Comparison of ENCODE assay signal across 15 cellular contexts in the genomic region with DNA sequence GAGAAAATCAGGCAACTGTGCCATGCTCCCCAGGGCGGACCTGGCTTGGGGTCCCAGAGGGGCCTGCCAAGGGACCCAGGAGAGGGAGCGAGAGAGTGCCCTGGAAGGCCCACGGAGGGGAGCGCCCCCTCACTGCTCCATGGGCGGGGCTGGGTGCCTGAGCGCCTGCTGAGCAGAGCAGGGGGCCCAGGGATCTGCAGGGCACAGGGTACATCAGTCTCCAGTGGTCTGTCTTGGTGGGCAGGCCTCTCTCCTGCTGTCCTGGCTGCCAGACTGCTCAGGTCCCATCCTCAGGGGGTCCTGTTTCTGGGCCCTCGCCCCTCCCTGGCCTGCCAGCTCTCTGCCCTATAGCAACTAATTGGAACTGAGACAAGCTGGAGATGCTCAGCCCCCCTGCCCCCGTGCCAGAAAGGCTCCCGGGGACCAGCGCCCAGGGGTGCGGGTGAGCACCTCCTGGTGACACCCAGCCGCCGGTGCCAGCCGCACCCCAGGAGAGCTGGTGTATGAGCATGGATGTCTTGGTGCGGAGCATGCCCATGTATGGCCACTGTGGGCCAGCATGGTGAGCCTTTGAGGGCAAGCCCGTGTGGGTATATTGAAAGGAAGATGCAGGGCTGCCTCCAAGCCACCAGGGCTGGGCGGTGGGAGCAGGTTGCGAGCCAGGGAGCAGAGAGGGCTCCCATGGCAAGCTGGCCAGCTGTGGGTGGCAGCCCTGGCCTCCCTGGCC. TPM values are rescaled to one million over a fixed set of nuclear protein-coding genes. Genes with fewer than 3 reads are reported as not detected.
DNase-seq lines count a peak whose midpoint lies in the region; ATAC-seq and TF ChIP-seq lines count a peak whose summit lies in the region.
"Had no signal": no experiment of that assay in that cellular context is flagged by ENCODE, and none has a peak within 500 bp of the region (broad histone marks: within the 10 kb centered on the region; RNA-seq: fewer than 3 reads in every experiment).

No MANE protein-coding gene starts in this region.

- no peak for ATAC-seq in left colon
- ATAC-seq: mucosa of descending colon had no signal

- DNase-seq in DMS 273 (lab: John Stamatoyannopoulos, UW; ENCODE audit: unreplicated experiment), result peak; percentile 42
- no peak for DNase-seq in DMS 273 treated with DMSO at 0.1 percent for 48 hours (lab: John Stamatoyannopoulos, UW)
- no peak for DNase-seq in fibroblast of villous mesenchyme (ENCODE audit: low read depth)
- DNase-seq in suprapubic skin (ENCODE audit: low spot score in 2 of 2), result no peak
- DNase-seq in NCI-H524 treated with DMSO at 0.1 percent for 48 hours (lab: John Stamatoyannopoulos, UW), result no peak
- no peak for DNase-seq in central memory CD4-positive, alpha-beta T cell
- no peak for DNase-seq in left colon
- DNase-seq: activated CD4-positive, alpha-beta T cell treated with anti-CD3 and anti-CD28 coated beads for 4 hours; activated naive CD8-positive, alpha-beta T cell treated with anti-CD3 and anti-CD28 coated beads for 36 hours; activated T-cell treated with anti-CD3 and anti-CD28 coated beads, Interleukin-2, amount 50 U/mL, for 24 hours; mucosa of descending colon; NCI-H2081 treated with DMSO at 0.1 percent for 48 hours had no signal

- TF ChIP-seq CTCF in WI38 (IDR thresholded peaks at IDR 0.05; ENCODE audit: low read depth, low read length) (no peak), fibroblast of villous mesenchyme (IDR thresholded peaks at IDR 0.05; ENCODE audit: insufficient read depth, low read depth, low read length) (no peak), suprapubic skin (IDR thresholded peaks at IDR 0.05) (no peak)

- no peaks in the 10 kb centered on the region for H3K36me3 ChIP-seq in suprapubic skin
- H3K36me3 ChIP-seq: tibial nerve had no signal

- WGBS in suprapubic skin, result 50% methylated on average over 11 of the region's 18 CpGs

- TF ChIP-seq POLR2A in suprapubic skin (IDR thresholded peaks at IDR 0.05), result no peak

- no peak overlapping the region for H3K27ac ChIP-seq in suprapubic skin
- H3K27ac ChIP-seq: 22Rv1 had no signal

- intact Hi-C loops in left colon (cut with DNase I, micrococcal nuclease), result no loop called here

- H3K4me3 ChIP-seq in WI38 (ENCODE audit: low read depth, low read length) (peak overlapping the region; percentile 51), fibroblast of villous mesenchyme (ENCODE audit: low read depth, low read length) (peak overlapping the region; percentile 56), suprapubic skin (peak overlapping the region; percentile 36)
- H3K4me3 ChIP-seq: mucosa of descending colon had no signal

- H3K9me3 ChIP-seq in suprapubic skin, result no peaks in the 10 kb centered on the region
- H3K9me3 ChIP-seq: mucosa of descending colon, tibial nerve had no signal

- H3K4me1 ChIP-seq in suprapubic skin, result peaks cover 42% of the 10 kb centered on the region

- no peaks in the 10 kb centered on the region for H3K27me3 ChIP-seq in suprapubic skin
- H3K27me3 ChIP-seq: tibial nerve had no signal

- TF ChIP-seq EP300 in suprapubic skin (IDR thresholded peaks at IDR 0.05), result no peak

RNA-seq across cellular contexts. Expression of a gene that starts 1.3 kb away (rescaled TPM):
- total RNA-seq in fibroblast of villous mesenchyme, result 14.7 and 62.5 TPM in 2 replicates
- total RNA-seq in suprapubic skin, result 100 to 1,000 TPM in 1 of 4 donors, 10 to 100 TPM in 3; 24.9 to 108 (median 67.3) TPM
- total RNA-seq in left colon, result 1 to 10 TPM; 7.8 to 9.9 TPM
- total RNA-seq: activated naive CD8-positive, alpha-beta T cell treated with anti-CD3 and anti-CD28 coated beads for 36 hours had no signal

RNA-seq across cellular contexts. Expression of a gene that starts 21.4 kb away (rescaled TPM):
- total RNA-seq in fibroblast of villous mesenchyme, result not detected in 2 replicates
- not detected for total RNA-seq in suprapubic skin
- total RNA-seq in left colon, result under 1 TPM; 0.08 to 0.21 TPM
- total RNA-seq: activated naive CD8-positive, alpha-beta T cell treated with anti-CD3 and anti-CD28 coated beads for 36 hours; tibial nerve had no signal

RNA-seq across cellular contexts. Expression of a gene that starts 25.7 kb away (rescaled TPM):
- total RNA-seq in fibroblast of villous mesenchyme, result 10.8 and 16.8 TPM in 2 replicates
- total RNA-seq in suprapubic skin, result 10 to 100 TPM; 16.4 to 43.4 (median 18.9) TPM
- 10 to 100 TPM; 13.0 to 19.0 TPM for total RNA-seq in left colon

RNA-seq across cellular contexts. Expression of a gene that starts 50.2 kb away (rescaled TPM):
- total RNA-seq in fibroblast of villous mesenchyme (1.9 and 3.0 TPM in 2 replicates), suprapubic skin (10 to 100 TPM; 19.3 to 62.6 (median 50.7) TPM), left colon (under 1 TPM; 0.42 to 0.73 TPM)
